ENCODE assay signal across 1 cellular context in genomic region chr6:166194885-166195860, GRCh38.
TF ChIP-seq lines count a peak whose summit lies in the region.

No MANE protein-coding gene starts in this region.

TF ChIP-seq in K562, 482 proteins besides CTCF, POLR2A, EP300 and RAD21 (continued from another document):
- TF ChIP-seq MLLT1 (IDR thresholded peaks at IDR 0.05) (no peak), ZNF140 (CRISPR knock-in tag; IDR thresholded peaks at IDR 0.05) (no peak), IFI16 (CRISPR knock-in tag; IDR thresholded peaks at IDR 0.05) (no peak), SNIP1 (IDR thresholded peaks at IDR 0.05; ENCODE audit: low read depth) (no peak), PBX2 (CRISPR knock-in tag; IDR thresholded peaks at IDR 0.05; ENCODE audit: low read depth) (no peak), PBX2 (tag; conservative IDR thresholded peaks at IDR 0.05; ENCODE audit: low read depth) (peak; percentile 20; the same call in 1 of the 2 replicates), BDP1 (IDR thresholded peaks at IDR 0.05; ENCODE audit: insufficient read depth, insufficient read length) (no peak), FOSL1 (tag; conservative IDR thresholded peaks at IDR 0.05) (no peak), SPI1 (IDR thresholded peaks at IDR 0.05; ENCODE audit: borderline replicate concordance, low read depth, low read length) (peak; percentile 87), ZFP36 (IDR thresholded peaks at IDR 0.05; ENCODE audit: low read depth, low read length, partially characterized antibody) (peak; percentile 91), LEF1 (IDR thresholded peaks at IDR 0.05) (no peak)
- TF ChIP-seq, protein P1, sequence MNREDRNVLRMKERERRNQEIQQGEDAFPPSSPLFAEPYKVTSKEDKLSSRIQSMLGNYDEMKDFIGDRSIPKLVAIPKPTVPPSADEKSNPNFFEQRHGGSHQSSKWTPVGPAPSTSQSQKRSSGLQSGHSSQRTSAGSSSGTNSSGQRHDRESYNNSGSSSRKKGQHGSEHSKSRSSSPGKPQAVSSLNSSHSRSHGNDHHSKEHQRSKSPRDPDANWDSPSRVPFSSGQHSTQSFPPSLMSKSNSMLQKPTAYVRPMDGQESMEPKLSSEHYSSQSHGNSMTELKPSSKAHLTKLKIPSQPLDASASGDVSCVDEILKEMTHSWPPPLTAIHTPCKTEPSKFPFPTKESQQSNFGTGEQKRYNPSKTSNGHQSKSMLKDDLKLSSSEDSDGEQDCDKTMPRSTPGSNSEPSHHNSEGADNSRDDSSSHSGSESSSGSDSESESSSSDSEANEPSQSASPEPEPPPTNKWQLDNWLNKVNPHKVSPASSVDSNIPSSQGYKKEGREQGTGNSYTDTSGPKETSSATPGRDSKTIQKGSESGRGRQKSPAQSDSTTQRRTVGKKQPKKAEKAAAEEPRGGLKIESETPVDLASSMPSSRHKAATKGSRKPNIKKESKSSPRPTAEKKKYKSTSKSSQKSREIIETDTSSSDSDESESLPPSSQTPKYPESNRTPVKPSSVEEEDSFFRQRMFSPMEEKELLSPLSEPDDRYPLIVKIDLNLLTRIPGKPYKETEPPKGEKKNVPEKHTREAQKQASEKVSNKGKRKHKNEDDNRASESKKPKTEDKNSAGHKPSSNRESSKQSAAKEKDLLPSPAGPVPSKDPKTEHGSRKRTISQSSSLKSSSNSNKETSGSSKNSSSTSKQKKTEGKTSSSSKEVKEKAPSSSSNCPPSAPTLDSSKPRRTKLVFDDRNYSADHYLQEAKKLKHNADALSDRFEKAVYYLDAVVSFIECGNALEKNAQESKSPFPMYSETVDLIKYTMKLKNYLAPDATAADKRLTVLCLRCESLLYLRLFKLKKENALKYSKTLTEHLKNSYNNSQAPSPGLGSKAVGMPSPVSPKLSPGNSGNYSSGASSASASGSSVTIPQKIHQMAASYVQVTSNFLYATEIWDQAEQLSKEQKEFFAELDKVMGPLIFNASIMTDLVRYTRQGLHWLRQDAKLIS (CRISPR knock-in tag; IDR thresholded peaks at IDR 0.05) = no peak
- TF ChIP-seq, protein P2, sequence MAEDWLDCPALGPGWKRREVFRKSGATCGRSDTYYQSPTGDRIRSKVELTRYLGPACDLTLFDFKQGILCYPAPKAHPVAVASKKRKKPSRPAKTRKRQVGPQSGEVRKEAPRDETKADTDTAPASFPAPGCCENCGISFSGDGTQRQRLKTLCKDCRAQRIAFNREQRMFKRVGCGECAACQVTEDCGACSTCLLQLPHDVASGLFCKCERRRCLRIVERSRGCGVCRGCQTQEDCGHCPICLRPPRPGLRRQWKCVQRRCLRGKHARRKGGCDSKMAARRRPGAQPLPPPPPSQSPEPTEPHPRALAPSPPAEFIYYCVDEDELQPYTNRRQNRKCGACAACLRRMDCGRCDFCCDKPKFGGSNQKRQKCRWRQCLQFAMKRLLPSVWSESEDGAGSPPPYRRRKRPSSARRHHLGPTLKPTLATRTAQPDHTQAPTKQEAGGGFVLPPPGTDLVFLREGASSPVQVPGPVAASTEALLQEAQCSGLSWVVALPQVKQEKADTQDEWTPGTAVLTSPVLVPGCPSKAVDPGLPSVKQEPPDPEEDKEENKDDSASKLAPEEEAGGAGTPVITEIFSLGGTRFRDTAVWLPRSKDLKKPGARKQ (CRISPR knock-in tag; IDR thresholded peaks at IDR 0.05) = no peak
- TF ChIP-seq, protein P3, sequence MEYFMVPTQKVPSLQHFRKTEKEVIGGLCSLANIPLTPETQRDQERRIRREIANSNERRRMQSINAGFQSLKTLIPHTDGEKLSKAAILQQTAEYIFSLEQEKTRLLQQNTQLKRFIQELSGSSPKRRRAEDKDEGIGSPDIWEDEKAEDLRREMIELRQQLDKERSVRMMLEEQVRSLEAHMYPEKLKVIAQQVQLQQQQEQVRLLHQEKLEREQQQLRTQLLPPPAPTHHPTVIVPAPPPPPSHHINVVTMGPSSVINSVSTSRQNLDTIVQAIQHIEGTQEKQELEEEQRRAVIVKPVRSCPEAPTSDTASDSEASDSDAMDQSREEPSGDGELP (CRISPR knock-in tag; IDR thresholded peaks at IDR 0.05; ENCODE audit: borderline replicate concordance) = peak; percentile 22; the same call in 1 of the 2 replicates
- TF ChIP-seq, protein P4, sequence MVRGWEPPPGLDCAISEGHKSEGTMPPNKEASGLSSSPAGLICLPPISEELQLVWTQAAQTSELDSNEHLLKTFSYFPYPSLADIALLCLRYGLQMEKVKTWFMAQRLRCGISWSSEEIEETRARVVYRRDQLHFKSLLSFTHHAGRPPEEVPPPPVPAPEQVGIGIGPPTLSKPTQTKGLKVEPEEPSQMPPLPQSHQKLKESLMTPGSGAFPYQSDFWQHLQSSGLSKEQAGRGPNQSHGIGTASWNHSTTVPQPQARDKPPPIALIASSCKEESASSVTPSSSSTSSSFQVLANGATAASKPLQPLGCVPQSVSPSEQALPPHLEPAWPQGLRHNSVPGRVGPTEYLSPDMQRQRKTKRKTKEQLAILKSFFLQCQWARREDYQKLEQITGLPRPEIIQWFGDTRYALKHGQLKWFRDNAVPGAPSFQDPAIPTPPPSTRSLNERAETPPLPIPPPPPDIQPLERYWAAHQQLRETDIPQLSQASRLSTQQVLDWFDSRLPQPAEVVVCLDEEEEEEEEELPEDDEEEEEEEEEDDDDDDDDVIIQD (CRISPR knock-in tag; IDR thresholded peaks at IDR 0.05) = no peak
